ENCODE assay signal across 8 cellular contexts in genomic region chr5:154610321-154611154, GRCh38.
DNase-seq lines count a peak whose midpoint lies in the region; ATAC-seq and TF ChIP-seq lines count a peak whose summit lies in the region.

No MANE protein-coding gene starts in this region.

- POLR2A ChIA-PET in MCF 10A (lab: Yijun Ruan, JAX), result interaction anchor here (1.0 to 1.3 kb wide), 2 partner anchors 11 to 140 kb away, joined by 3 read pairs; no protein-coding TSS in a partner anchor

- H3K9me3 ChIP-seq in skeletal muscle tissue (ENCODE audit: control insufficient read depth in 3 of 3, low read length in 3 of 3), result no peaks in the 10 kb centered on the region

- H3K27me3 Mint-ChIP-seq in MCF 10A (ENCODE audit: insufficient read depth, unreplicated experiment), result peaks cover 39% of the 10 kb centered on the region

- no peaks in the 10 kb centered on the region for H3K36me3 ChIP-seq in skeletal muscle tissue (ENCODE audit: control insufficient read depth in 3 of 3, insufficient read depth in 3 of 3, low read length in 3 of 3)

- peak overlapping the region; percentile 23 to 53 (median 35) for H3K4me3 ChIP-seq in skeletal muscle tissue (ENCODE audit: low read length in 3 of 3)

- H3K4me1 ChIP-seq in skeletal muscle tissue (ENCODE audit: control insufficient read depth in 3 of 3, insufficient read depth in 3 of 3, low read length in 3 of 3), result peaks cover 9 to 11% (median 10%) of the 10 kb centered on the region in 3 donors

- CTCF ChIA-PET in MCF 10A (lab: Yijun Ruan, JAX), result interaction anchor here (0.6 to 11.1 kb wide), 45 partner anchors 9 to 635 kb away, joined by 3 to 351 read pairs (median 4); no protein-coding TSS in a partner anchor

- DNase-seq in SIG-M5 treated with dmso at 0.1 percent for 504 hours (lab: John Stamatoyannopoulos, UW; ENCODE audit: unreplicated experiment) (peak; percentile 60), SIG-M5 (lab: John Stamatoyannopoulos, UW) (no peak), NCI-H1105 (lab: John Stamatoyannopoulos, UW) (peak; percentile 25), T-helper 9 cell (peak; percentile 17), MCF 10A (ENCODE audit: unreplicated experiment) (peak; percentile 90), iPS-NIHi11 (ENCODE audit: low spot score) (peak; percentile 97)

- H3K27me3 ChIP-seq in skeletal muscle tissue (ENCODE audit: control insufficient read depth in 3 of 3, insufficient read depth in 3 of 3, low read length in 3 of 3), result peaks cover 41 to 55% (median 45%) of the 10 kb centered on the region in 3 donors

- peak overlapping the region; percentile 54 for H3K4me3 Mint-ChIP-seq in MCF 10A (ENCODE audit: unreplicated experiment)

- TF ChIP-seq CTCF in MCF 10A (IDR thresholded peaks at IDR 0.05; ENCODE audit: unreplicated experiment), result peak; percentile 100

- no peak overlapping the region for H3K9ac ChIP-seq in skeletal muscle tissue (ENCODE audit: low read depth in 1 of 3, low read length in 3 of 3)

- ATAC-seq in HG02623 (IDR thresholded peaks at IDR 0.05; ENCODE audit: unreplicated experiment), result peak; percentile 87

- H3K9me3 Mint-ChIP-seq in MCF 10A (ENCODE audit: unreplicated experiment), result no peaks in the 10 kb centered on the region

- H3K36me3 Mint-ChIP-seq in MCF 10A (ENCODE audit: insufficient read depth, unreplicated experiment), result peaks cover 2% of the 10 kb centered on the region

- H3K27ac Mint-ChIP-seq in MCF 10A (ENCODE audit: low read depth, unreplicated experiment), result no peak overlapping the region

- no peak overlapping the region for H3K27ac ChIP-seq in skeletal muscle tissue (ENCODE audit: low read depth, low read length)

- H3K4me1 Mint-ChIP-seq in MCF 10A (ENCODE audit: insufficient read depth, unreplicated experiment), result peaks cover 10% of the 10 kb centered on the region

- BruUV-seq in MCF 10A (replicated peaks; lab: Mats Ljungman, UMichigan), result no TSS peak

- intact Hi-C loops in MCF 10A (cut with micrococcal nuclease), result loop anchor here (1.0 to 5.0 kb wide), 6 partner anchors 89 to 636 kb away; no protein-coding TSS in a partner anchor
